ENCODE assay signal across 25 cellular contexts in the genomic region with DNA sequence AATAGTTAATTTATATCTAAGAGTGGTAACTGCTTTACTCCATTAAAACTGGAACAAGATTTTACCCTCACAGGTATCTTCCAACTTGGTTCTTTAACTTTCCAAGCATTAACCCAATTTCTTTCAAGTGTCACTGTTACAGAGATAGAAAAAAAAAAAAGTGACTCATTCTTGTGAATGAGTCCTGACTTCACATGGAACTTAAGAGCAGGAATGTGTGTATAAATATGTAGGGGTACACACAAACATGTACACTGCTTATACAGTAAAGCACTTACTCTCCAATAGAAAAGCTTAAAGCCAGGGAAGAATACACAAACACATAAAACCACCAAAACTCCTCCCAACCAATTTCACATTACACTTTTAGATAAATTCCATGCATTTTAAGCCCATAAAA. TPM values are rescaled to one million over a fixed set of nuclear protein-coding genes. Genes with fewer than 3 reads are reported as not detected.
DNase-seq lines count a peak whose midpoint lies in the region; ATAC-seq and TF ChIP-seq lines count a peak whose summit lies in the region.
"Had no signal": no experiment of that assay in that cellular context is flagged by ENCODE, and none has a peak within 500 bp of the region (broad histone marks: within the 10 kb centered on the region; RNA-seq: fewer than 3 reads in every experiment).

No MANE protein-coding gene starts in this region.

- H3K27me3 ChIP-seq in foreskin keratinocyte (no peaks in the 10 kb centered on the region), SK-N-SH (ENCODE audit: insufficient read depth) (no peaks in the 10 kb centered on the region)
- H3K27me3 ChIP-seq: BLaER1, SJSA1 had no signal

- no peaks in the 10 kb centered on the region for H3F3A ChIP-seq in SK-N-SH (replicated peaks; ENCODE audit: insufficient read depth)

- no peaks in the 10 kb centered on the region for H4K20me1 ChIP-seq in SK-N-SH (ENCODE audit: insufficient read depth)
- H4K20me1 ChIP-seq: BLaER1 had no signal

- ATAC-seq in foreskin keratinocyte = peak; percentile 24
- ATAC-seq: HepG2, K562, PC-3, Right ventricle myocardium inferior had no signal

- POLR2A ChIA-PET in SK-N-SH (lab: Yijun Ruan, JAX) = no interaction called here

- no peak overlapping the region for H3K4me3 ChIP-seq in SK-N-MC
- H3K4me3 ChIP-seq in SK-N-SH (ENCODE audit: low read depth in 2 of 2, low read length in 1 of 2) = no peak overlapping the region
- H3K4me3 ChIP-seq: BLaER1, K562, SJSA1 had no signal

- H3K9me3 ChIP-seq in SK-N-MC (ENCODE audit: low read depth, low read length) (no peaks in the 10 kb centered on the region), SK-N-SH (no peaks in the 10 kb centered on the region)
- H3K9me3 ChIP-seq: BLaER1, SJSA1 had no signal

- TF ChIP-seq CTCF in foreskin keratinocyte (conservative IDR thresholded peaks at IDR 0.05) (no peak), SK-N-SH (IDR thresholded peaks at IDR 0.05) (no peak)

- CTCF ChIA-PET in SK-N-SH (lab: Yijun Ruan, JAX) = interaction anchor here (1.2 to 1.4 kb wide), 2 partner anchors 19 to 22 kb away, joined by 3 read pairs; no protein-coding TSS in a partner anchor

- H3K27ac ChIP-seq in SK-N-MC (peak overlapping the region; percentile 40; the same call in 1 of the 2 replicates), foreskin keratinocyte (no peak overlapping the region), SK-N-SH (ENCODE audit: low read depth in 2 of 2, low read length in 1 of 2) (no peak overlapping the region)
- H3K27ac ChIP-seq: BLaER1, SJSA1 had no signal

- no peak overlapping the region for H2AFZ ChIP-seq in SK-N-SH (ENCODE audit: low read depth)

- TF ChIP-seq EP300 in SK-N-SH (IDR thresholded peaks at IDR 0.05; ENCODE audit: borderline replicate concordance in 1 of 2, low read depth in 1 of 2, low read length in 1 of 2) = no peak

- 0 out of 2 replicates have a peak, but pooled peaks cover 2% of the 10 kb centered on the region for H3K9me2 ChIP-seq in SK-N-SH

- H3K9ac ChIP-seq in SK-N-MC (ENCODE audit: insufficient read length) (no peak overlapping the region), SK-N-SH (no peak overlapping the region)
- H3K9ac ChIP-seq: BLaER1 had no signal

- no peaks in the 10 kb centered on the region for H3K4me1 ChIP-seq in foreskin keratinocyte
- peaks cover 0 to 9% of the 10 kb centered on the region in 2 experiments; a peak in 2 of 4 replicates for H3K4me1 ChIP-seq in SK-N-SH (ENCODE audit: control insufficient read depth in 1 of 2, insufficient read depth in 2 of 2, low read depth in 1 of 2, low read length in 1 of 2)
- H3K4me1 ChIP-seq: BLaER1, SJSA1 had no signal

- no peaks in the 10 kb centered on the region for H3K79me2 ChIP-seq in SK-N-SH (ENCODE audit: insufficient read depth)

- H3K4me2 ChIP-seq in SK-N-SH = no peak overlapping the region
- H3K4me2 ChIP-seq: BLaER1 had no signal

- DNase-seq in EH (ENCODE audit: low read depth) = peak; percentile 14
- DNase-seq in SK-N-MC (ENCODE audit: low read depth, low spot score) = no peak
- no peak for DNase-seq in foreskin keratinocyte
- DNase-seq in renal cortical epithelial cell (ENCODE audit: low read depth) = peak; percentile 53
- DNase-seq in NCI-H1694 (lab: John Stamatoyannopoulos, UW) = no peak
- DNase-seq in SK-N-SH = no peak
- DNase-seq in putamen (ENCODE audit: low spot score) = no peak
- DNase-seq: CD4-positive, CD25-positive, alpha-beta regulatory T cell; DMS53; H7; Kasumi-1; MV-4-11; NCI-H1105; NCI-H1436 treated with DMSO at 0.1 percent for 48 hours; NCI-H1930; NCI-H2107; NCI-H524 treated with DMSO at 0.1 percent for 48 hours; NCI-H82; NK-92 treated with Interleukin-12 subunit alpha and Interleukin-12 subunit beta, amount 100 ng/mL, for 24 hours; PC-3 had no signal

- H3K36me3 ChIP-seq in SK-N-MC (ENCODE audit: insufficient read depth, low read length) (peaks cover 13% of the 10 kb centered on the region; the same call in 1 of the 2 replicates), SK-N-SH (replicated peaks in 1 of 2; ENCODE audit: control insufficient read depth in 1 of 2, insufficient read depth in 2 of 2, low read length in 1 of 2) (peaks cover 43 to 44% of the 10 kb centered on the region in 2 experiments)
- H3K36me3 ChIP-seq: SJSA1 had no signal

- TF ChIP-seq RAD21 in SK-N-SH (IDR thresholded peaks at IDR 0.05; ENCODE audit: low read length) = no peak

TF ChIP-seq in SK-N-SH, 30 proteins besides CTCF, POLR2A, EP300 and RAD21:
- no peak for TF ChIP-seq CHD2 (IDR thresholded peaks at IDR 0.05; ENCODE audit: low read length, partially characterized antibody)

RNA-seq across cellular contexts. Expression of gene TAPT1, which starts 38.8 kb away (rescaled TPM):
- total RNA-seq in foreskin keratinocyte = 10.1 and 13.3 TPM in 2 replicates
- polyA plus RNA-seq in foreskin keratinocyte = 3.0 and 3.9 TPM in 2 replicates
- 11.8 and 33.5 TPM in 2 replicates for total RNA-seq in renal cortical epithelial cell
- 6.2 and 10.4 TPM in 2 replicates for polyA plus RNA-seq in SK-N-SH (2012; rRNA removed)
- 7.2 and 7.4 TPM in 2 replicates for polyA plus RNA-seq in SK-N-SH (2012; cell fraction: cytosol; rRNA removed)
- 10.6 and 21.8 TPM in 2 replicates for polyA plus RNA-seq in SK-N-SH (2012; cell fraction: nucleus; rRNA removed)

Comparison
In these comparisons a context has a peak if more than half of its experiments do, and no peak if none do; other contexts are left out.
1. DNase-seq: peak in EH (single experiment) and renal cortical epithelial cell (single experiment); none in SK-N-MC (single experiment), foreskin keratinocyte (0 of 2), NCI-H1694 (single experiment), SK-N-SH (single experiment) and putamen (single experiment).